Comparison of ENCODE assay signal across 8 cellular contexts in the genomic region with DNA sequence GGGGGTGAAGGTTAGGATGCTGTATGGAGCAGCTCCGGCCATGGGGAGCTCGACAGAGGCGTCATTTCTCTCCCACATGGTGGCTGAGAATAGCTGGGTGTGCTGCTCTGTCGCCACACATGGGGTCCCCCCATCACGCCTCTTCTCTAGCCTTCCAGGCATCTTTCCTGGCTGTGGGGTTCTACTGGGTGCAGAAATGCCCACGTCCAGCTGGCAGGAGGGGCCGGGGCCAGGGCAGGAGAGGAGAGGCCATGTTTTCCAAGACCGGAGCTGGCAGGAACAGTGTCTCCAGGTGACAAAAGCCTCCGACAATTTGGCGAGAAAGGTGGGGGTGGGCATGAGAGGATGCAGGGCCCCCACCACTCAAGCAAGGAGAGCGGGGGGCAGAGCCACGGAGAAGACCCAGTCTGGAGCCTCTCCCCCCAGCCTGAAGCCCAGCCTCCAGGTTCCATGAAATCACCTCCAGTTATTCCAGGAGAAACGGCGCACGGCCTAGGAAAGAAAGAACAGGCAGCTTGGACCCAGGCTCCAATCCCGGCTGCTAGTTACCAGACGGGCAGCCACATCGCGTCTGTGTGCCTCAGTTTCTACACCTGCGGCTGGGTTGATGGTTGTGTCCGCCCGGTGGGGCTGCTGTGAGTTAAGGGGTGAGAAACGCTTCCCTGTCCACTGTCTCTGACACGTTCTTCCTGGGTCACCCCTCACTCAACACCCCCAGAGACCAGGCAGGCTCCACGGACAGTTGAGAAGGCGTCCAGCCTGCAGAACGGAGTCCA. TPM values are rescaled to one million over a fixed set of nuclear protein-coding genes. Genes with fewer than 3 reads are reported as not detected.
DNase-seq lines count a peak whose midpoint lies in the region; ATAC-seq and TF ChIP-seq lines count a peak whose summit lies in the region.
"Had no signal": no experiment of that assay in that cellular context is flagged by ENCODE, and none has a peak within 500 bp of the region (broad histone marks: within the 10 kb centered on the region; RNA-seq: fewer than 3 reads in every experiment).

No MANE protein-coding gene starts in this region.

- H3K9me3 Mint-ChIP-seq in activated CD8-positive, alpha-beta T cell treated with anti-CD3 and anti-CD28 coated beads for 36 hours = no peaks in the 10 kb centered on the region
- H3K9me3 Mint-ChIP-seq in stimulated activated effector memory CD8-positive, alpha-beta T cell treated with anti-CD3 and anti-CD28 coated beads, Interleukin-12 subunit alpha, Interleukin-12 subunit beta, amount 100 ng/mL, for 72 hours = no peaks in the 10 kb centered on the region

- no peak for DNase-seq in HFF-Myc (ENCODE audit: extremely low read depth, low read depth)
- peak; percentile 0 for DNase-seq in activated CD8-positive, alpha-beta T cell treated with anti-CD3 and anti-CD28 coated beads for 36 hours
- DNase-seq in cardiac septum (ENCODE audit: low spot score) = peak; percentile 67
- DNase-seq in stimulated activated effector memory CD8-positive, alpha-beta T cell treated with anti-CD3 and anti-CD28 coated beads, Interleukin-12 subunit alpha, Interleukin-12 subunit beta, amount 100 ng/mL, for 72 hours (ENCODE audit: low spot score in 2 of 2) = no peak
- no peak for DNase-seq in medulla oblongata (ENCODE audit: extremely low spot score)
- no peak for DNase-seq in mesenteric fat pad (ENCODE audit: low spot score)
- DNase-seq: anterior cingulate cortex had no signal

- peaks cover 6% of the 10 kb centered on the region for H3K36me3 Mint-ChIP-seq in activated CD8-positive, alpha-beta T cell treated with anti-CD3 and anti-CD28 coated beads for 36 hours (ENCODE audit: low read depth)
- H3K36me3 Mint-ChIP-seq in stimulated activated effector memory CD8-positive, alpha-beta T cell treated with anti-CD3 and anti-CD28 coated beads, Interleukin-12 subunit alpha, Interleukin-12 subunit beta, amount 100 ng/mL, for 72 hours = peaks cover 46% of the 10 kb centered on the region

- no peak for TF ChIP-seq CTCF in HFF-Myc (IDR thresholded peaks at IDR 0.05; ENCODE audit: low read depth, low read length, missing control alignments)
- no peak for TF ChIP-seq CTCF in activated CD8-positive, alpha-beta T cell treated with anti-CD3 and anti-CD28 coated beads for 36 hours (IDR thresholded peaks at IDR 0.05)

- no peaks in the 10 kb centered on the region for H3K27me3 Mint-ChIP-seq in activated CD8-positive, alpha-beta T cell treated with anti-CD3 and anti-CD28 coated beads for 36 hours

- POLR2A ChIA-PET in activated CD8-positive, alpha-beta T cell treated with anti-CD3 and anti-CD28 coated beads for 36 hours (lab: Charles Lee) = interaction anchor here (0.6 to 5.5 kb wide), 9 partner anchors 8 to 270 kb away, joined by 3 to 30 read pairs (median 3); partner anchors contain the start of gene CTBP1

- peak overlapping the region; percentile 96 for H3K27ac Mint-ChIP-seq in activated CD8-positive, alpha-beta T cell treated with anti-CD3 and anti-CD28 coated beads for 36 hours
- no peak overlapping the region for H3K27ac Mint-ChIP-seq in stimulated activated effector memory CD8-positive, alpha-beta T cell treated with anti-CD3 and anti-CD28 coated beads, Interleukin-12 subunit alpha, Interleukin-12 subunit beta, amount 100 ng/mL, for 72 hours

- peak overlapping the region; percentile 72 for H3K4me3 Mint-ChIP-seq in activated CD8-positive, alpha-beta T cell treated with anti-CD3 and anti-CD28 coated beads for 36 hours
- peak overlapping the region; percentile 72 for H3K4me3 Mint-ChIP-seq in stimulated activated effector memory CD8-positive, alpha-beta T cell treated with anti-CD3 and anti-CD28 coated beads, Interleukin-12 subunit alpha, Interleukin-12 subunit beta, amount 100 ng/mL, for 72 hours

- H3K4me1 Mint-ChIP-seq in activated CD8-positive, alpha-beta T cell treated with anti-CD3 and anti-CD28 coated beads for 36 hours (ENCODE audit: low read depth) = peaks cover 42% of the 10 kb centered on the region
- H3K4me1 Mint-ChIP-seq in stimulated activated effector memory CD8-positive, alpha-beta T cell treated with anti-CD3 and anti-CD28 coated beads, Interleukin-12 subunit alpha, Interleukin-12 subunit beta, amount 100 ng/mL, for 72 hours = peaks cover 72% of the 10 kb centered on the region

- H3K4me3 ChIP-seq in HFF-Myc (replicated peaks; ENCODE audit: low read depth, low read length) = peak overlapping the region; percentile 8; the same call in 1 of the 2 replicates

- ATAC-seq in activated CD8-positive, alpha-beta T cell treated with anti-CD3 and anti-CD28 coated beads for 36 hours = no peak
- ATAC-seq in stimulated activated effector memory CD8-positive, alpha-beta T cell treated with anti-CD3 and anti-CD28 coated beads, Interleukin-12 subunit alpha, Interleukin-12 subunit beta, amount 100 ng/mL, for 72 hours = no peak
- ATAC-seq in HG02981 (IDR thresholded peaks at IDR 0.05; ENCODE audit: unreplicated experiment) = no peak

- intact Hi-C loops in activated CD8-positive, alpha-beta T cell treated with anti-CD3 and anti-CD28 coated beads for 36 hours (cut with micrococcal nuclease) = loop anchor here (5.0 kb wide), 1 partner anchor 48 kb away; the partner anchor contains the start of gene CTBP1
- intact Hi-C loops in cardiac septum (cut with DNase I) = no loop called here

- CTCF ChIA-PET in activated CD8-positive, alpha-beta T cell treated with anti-CD3 and anti-CD28 coated beads for 36 hours (lab: Charles Lee) = interaction anchor here (0.9 to 1.0 kb wide), 2 partner anchors 17 to 69 kb away, joined by 3 to 4 read pairs; no protein-coding TSS in a partner anchor

RNA-seq across cellular contexts. Expression of gene SPON2, which starts 27.4 kb away (rescaled TPM):
- 10 to 100 TPM in 1 of 2 experiments, 1 to 10 TPM in 1; 9.9 to 10.5 TPM for total RNA-seq in activated CD8-positive, alpha-beta T cell treated with anti-CD3 and anti-CD28 coated beads for 36 hours
- total RNA-seq in cardiac septum = 19.8 TPM
- total RNA-seq in mesenteric fat pad = 27.3 TPM

RNA-seq across cellular contexts. Expression of gene CTBP1, which starts 49.2 kb away (rescaled TPM):
- 100 to 1,000 TPM; 136 TPM for total RNA-seq in activated CD8-positive, alpha-beta T cell treated with anti-CD3 and anti-CD28 coated beads for 36 hours
- total RNA-seq in cardiac septum (129 TPM), mesenteric fat pad (147 TPM)

Comparison
In these comparisons a context has a peak if more than half of its experiments do, and no peak if none do; other contexts are left out.
1. DNase-seq: peak in activated CD8-positive, alpha-beta T cell treated with anti-CD3 and anti-CD28 coated beads for 36 hours (single experiment) and cardiac septum (single experiment); none in HFF-Myc (single experiment), stimulated activated effector memory CD8-positive, alpha-beta T cell treated with anti-CD3 and anti-CD28 coated beads, Interleukin-12 subunit alpha, Interleukin-12 subunit beta, amount 100 ng/mL, for 72 hours (0 of 2), medulla oblongata (single experiment) and mesenteric fat pad (single experiment).